In the genomic region with DNA sequence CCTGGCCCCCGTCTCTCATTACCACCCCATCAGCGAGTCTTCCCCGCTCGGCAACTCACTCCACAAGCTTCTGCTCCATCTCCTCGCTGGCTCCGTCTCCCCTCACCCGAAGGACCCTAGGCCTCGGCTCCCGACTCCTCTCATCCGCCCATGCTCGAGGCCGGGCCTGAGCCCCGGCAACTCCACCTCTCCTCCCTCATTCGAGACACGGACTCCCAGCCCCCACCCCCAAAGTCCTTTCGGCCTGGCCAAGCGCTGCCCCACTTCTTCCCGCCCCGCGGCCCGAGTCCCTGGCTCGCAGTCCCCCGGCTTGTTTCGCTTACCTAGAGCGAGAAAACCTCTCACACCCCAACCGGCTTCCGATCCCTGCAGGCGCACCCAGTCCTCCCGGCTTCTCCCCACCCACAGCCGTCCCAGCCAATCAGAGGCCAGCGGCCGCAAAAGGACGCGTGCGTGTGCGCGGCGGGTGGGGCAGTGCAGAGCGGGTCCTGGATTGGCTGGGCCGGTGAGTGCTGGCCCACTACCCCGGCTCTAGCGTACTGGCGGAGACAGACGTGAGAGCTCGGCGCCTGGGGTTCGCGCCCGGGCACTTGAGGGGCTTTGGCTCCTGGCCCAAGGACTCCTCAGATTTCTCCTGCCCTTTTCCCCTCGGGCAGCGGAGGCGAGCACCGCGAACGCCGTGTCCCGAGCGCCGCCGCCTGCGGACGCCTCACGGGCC, we compare ENCODE assay signal across 8 cellular contexts. TPM values are rescaled to one million over a fixed set of nuclear protein-coding genes. Genes with fewer than 3 reads are reported as not detected.
DNase-seq lines count a peak whose midpoint lies in the region; ATAC-seq and TF ChIP-seq lines count a peak whose summit lies in the region.

Gene HIGD1A (minus strand): TSS at position 378 of the 718 bp plus-strand sequence. CDS start 10,237 bp downstream, outside the sequence.

- H3K27me3 ChIP-seq in left ventricle myocardium inferior (ENCODE audit: low read depth) (no peaks in the 10 kb centered on the region), prostate gland (replicated peaks; ENCODE audit: insufficient read depth) (no peaks in the 10 kb centered on the region)

- peak; percentile 85 for TF ChIP-seq POLR2A in GM15510 (IDR thresholded peaks at IDR 0.05; ENCODE audit: borderline replicate concordance, extremely low read depth, insufficient read length)
- peak; percentile 99 for TF ChIP-seq POLR2A in prostate gland (IDR thresholded peaks at IDR 0.05)

- H3K9me3 ChIP-seq in T-helper 17 cell (ENCODE audit: control insufficient read depth, low read length, poor library complexity, severe bottlenecking), result no peaks in the 10 kb centered on the region
- H3K9me3 ChIP-seq in left ventricle myocardium inferior (replicated peaks), result no peaks in the 10 kb centered on the region
- no peaks in the 10 kb centered on the region for H3K9me3 ChIP-seq in prostate gland

- H3K4me1 ChIP-seq in left ventricle myocardium inferior, result peaks cover 59% of the 10 kb centered on the region
- H3K4me1 ChIP-seq in prostate gland (replicated peaks), result no peaks in the 10 kb centered on the region
- H3K4me1 ChIP-seq in urinary bladder (ENCODE audit: insufficient read depth), result no peaks in the 10 kb centered on the region

- DNase-seq in NCI-H1694 treated with DMSO at 0.1 percent for 48 hours (lab: John Stamatoyannopoulos, UW), result peak; percentile 52
- peak; percentile 82 to 89 (median 88) for DNase-seq in T-helper 17 cell
- DNase-seq in amygdala (lab: John Stamatoyannopoulos, UW), result peak; percentile 79 to 98 (median 94)
- peak; percentile 96 for DNase-seq in left ventricle myocardium inferior
- peak; percentile 97 for DNase-seq in prostate gland (ENCODE audit: low spot score)

- H3K4me3 Mint-ChIP-seq in T-helper 17 cell, result peak within 1 kb of the TSS; percentile 98

- H3K27ac ChIP-seq in left ventricle myocardium inferior (replicated peaks) (peak within 1 kb of the TSS; percentile 98), prostate gland (peak within 1 kb of the TSS; percentile 93 to 97), urinary bladder (ENCODE audit: low read depth) (peak within 1 kb of the TSS; percentile 93)

- peaks cover 36% of the 10 kb centered on the region for H3K4me1 Mint-ChIP-seq in T-helper 17 cell

- ATAC-seq in HG02885 (IDR thresholded peaks at IDR 0.05; ENCODE audit: poor library complexity, unreplicated experiment) (peak; percentile 99), T-helper 17 cell (peak; percentile 99)

- no peaks in the 10 kb centered on the region for H3K36me3 ChIP-seq in left ventricle myocardium inferior
- no peaks in the 10 kb centered on the region for H3K36me3 ChIP-seq in prostate gland
- H3K36me3 ChIP-seq in urinary bladder (ENCODE audit: insufficient read depth), result no peaks in the 10 kb centered on the region

- intact Hi-C loops in left ventricle myocardium inferior (cut with micrococcal nuclease) (no loop called here), prostate gland (cut with DNase I) (no loop called here)

- no peaks in the 10 kb centered on the region for H3K36me3 Mint-ChIP-seq in T-helper 17 cell (ENCODE audit: low read depth)

- no peak for TF ChIP-seq CTCF in left ventricle myocardium inferior (IDR thresholded peaks at IDR 0.05; ENCODE audit: borderline replicate concordance)
- TF ChIP-seq CTCF in prostate gland (IDR thresholded peaks at IDR 0.05), result peak in 1 of 4 experiments; percentile 19

- under 1% methylated on average over 63 of the region's 63 CpGs for WGBS in prostate gland
- under 1% methylated on average over 63 of the region's 63 CpGs for WGBS in urinary bladder

- H3K4me3 ChIP-seq in left ventricle myocardium inferior, result peak within 1 kb of the TSS; percentile 93
- H3K4me3 ChIP-seq in prostate gland, result peak within 1 kb of the TSS; percentile 77 to 82
- peak within 1 kb of the TSS; percentile 79 for H3K4me3 ChIP-seq in urinary bladder (ENCODE audit: low read depth, low read length)

- peak within 1 kb of the TSS; percentile 93 for H3K27ac Mint-ChIP-seq in T-helper 17 cell

- H3K27me3 Mint-ChIP-seq in T-helper 17 cell, result peaks cover 26% of the 10 kb centered on the region

RNA-seq across cellular contexts. Expression of gene HIGD1A, which starts in this region (rescaled TPM):
- total RNA-seq in T-helper 17 cell (10 to 100 TPM; 20.7 to 29.2 TPM), left ventricle myocardium inferior (377 TPM), prostate gland (100 to 1,000 TPM in 1 of 2 donors, 10 to 100 TPM in 1; 91.0 to 135 TPM), urinary bladder (144 TPM)
- polyA plus RNA-seq in urinary bladder, result 207 TPM

Comparison
In these comparisons a context has a peak if more than half of its experiments do, and no peak if none do; other contexts are left out.
1. Peak in every context shown above with its lines: DNase-seq, ATAC-seq, H3K4me3 ChIP-seq and H3K27ac ChIP-seq.